ENCODE assay signal across 20 cellular contexts in the genomic region with DNA sequence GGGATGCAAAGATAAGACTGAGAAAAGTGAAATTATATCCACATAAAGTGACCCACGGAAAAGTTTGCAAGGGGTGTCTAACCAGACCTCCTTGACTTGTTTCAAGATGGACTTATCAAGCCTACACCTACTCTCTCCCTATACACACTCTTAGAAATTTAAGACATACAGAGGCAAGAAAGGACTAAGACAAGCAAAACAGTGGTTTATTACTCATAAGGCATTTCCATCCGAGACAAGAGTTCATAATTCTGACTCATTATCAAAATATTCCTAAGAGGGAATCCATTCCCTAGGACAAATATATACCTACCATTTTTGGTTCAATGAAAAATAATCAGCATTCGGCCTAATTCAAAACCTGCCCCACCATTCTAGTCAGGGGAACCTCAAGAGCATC.
DNase-seq lines count a peak whose midpoint lies in the region; ATAC-seq and TF ChIP-seq lines count a peak whose summit lies in the region.
"Had no signal": no experiment of that assay in that cellular context is flagged by ENCODE, and none has a peak within 500 bp of the region (broad histone marks: within the 10 kb centered on the region; RNA-seq: fewer than 3 reads in every experiment).

No MANE protein-coding gene starts in this region.

- H3K4me3 ChIP-seq in cardiac fibroblast (replicated peaks in 1 of 2; ENCODE audit: low read depth in 2 of 2, low read length in 2 of 2), result no peak overlapping the region
- H3K4me3 ChIP-seq in gastrocnemius medialis, result no peak overlapping the region
- H3K4me3 ChIP-seq: colonic mucosa, left ventricle myocardium inferior, suprapubic skin had no signal

- no peak for TF ChIP-seq CTCF in cardiac fibroblast (IDR thresholded peaks at IDR 0.05; ENCODE audit: low read depth, low read length)
- TF ChIP-seq CTCF in gastrocnemius medialis (IDR thresholded peaks at IDR 0.05 in 4 of 5, conservative IDR thresholded peaks at IDR 0.05 in 1 of 5), result no peak

- intact Hi-C loops in gastrocnemius medialis (cut with DNase I; ENCODE audit: low total_unique reads), result no loop called here

- no peaks in the 10 kb centered on the region for H3K36me3 ChIP-seq in gastrocnemius medialis
- H3K36me3 ChIP-seq: colonic mucosa, left ventricle myocardium inferior, suprapubic skin had no signal

- H3K4me1 ChIP-seq in gastrocnemius medialis, result no peaks in the 10 kb centered on the region
- H3K4me1 ChIP-seq: colonic mucosa, left ventricle myocardium inferior, suprapubic skin had no signal

- in situ Hi-C loops in gastrocnemius medialis (cut with MboI; ENCODE audit: low sequenced_read_pairs in 4 of 4), result no loop called here

- ATAC-seq in GM19467 (IDR thresholded peaks at IDR 0.05; ENCODE audit: unreplicated experiment) (no peak), gastrocnemius medialis (no peak)
- ATAC-seq: activated CD8-positive, alpha-beta T cell treated with anti-CD3 and anti-CD28 coated beads for 36 hours had no signal

- H3K27me3 ChIP-seq in gastrocnemius medialis, result no peaks in the 10 kb centered on the region
- H3K27me3 ChIP-seq: colonic mucosa, suprapubic skin had no signal

- no peak overlapping the region for H3K27ac ChIP-seq in gastrocnemius medialis
- H3K27ac ChIP-seq: colonic mucosa, left ventricle myocardium inferior, suprapubic skin had no signal

- DNase-seq in EL (peak; percentile 45), NCI-H226 (peak; percentile 62), cardiac fibroblast (ENCODE audit: low read depth in 2 of 2) (peak; percentile 5 to 57), kidney tubule cell (ENCODE audit: low spot score) (peak; percentile 60), UCSD-AML1 (lab: John Stamatoyannopoulos, UW; ENCODE audit: unreplicated experiment) (no peak), gastrocnemius medialis (no peak)
- DNase-seq in stimulated activated CD4-positive, alpha-beta T cell treated with anti-CD3 and anti-CD28 coated beads, Interleukin-4, amount 100 ng/mL, for 24 hours, result no peak
- DNase-seq: activated CD8-positive, alpha-beta T cell treated with anti-CD3 and anti-CD28 coated beads for 36 hours; activated naive CD4-positive, alpha-beta T cell treated with anti-CD3 and anti-CD28 coated beads for 36 hours; activated T-cell treated with anti-CD3 and anti-CD28 coated beads, Interleukin-2, amount 50 U/mL, for 24 hours; aorta; colonic mucosa; DND-41; endodermal cell; Karpas-422; left ventricle myocardium inferior; NCI-H748 treated with DMSO at 0.1 percent for 48 hours; T-helper 2 cell had no signal

- TF ChIP-seq POLR2A in gastrocnemius medialis (IDR thresholded peaks at IDR 0.05), result no peak

- H3K9me3 ChIP-seq in gastrocnemius medialis, result no peaks in the 10 kb centered on the region
- H3K9me3 ChIP-seq: colonic mucosa, suprapubic skin had no signal

Comparison
In these comparisons a context has a peak if more than half of its experiments do, and no peak if none do; other contexts are left out.
1. DNase-seq: peak in EL (single experiment), NCI-H226 (single experiment), cardiac fibroblast (2 of 2) and kidney tubule cell (single experiment); none in UCSD-AML1 (single experiment), stimulated activated CD4-positive, alpha-beta T cell treated with anti-CD3 and anti-CD28 coated beads, Interleukin-4, amount 100 ng/mL, for 24 hours (single experiment) and gastrocnemius medialis (0 of 2).